Comparison of ENCODE assay signal across 1 cellular context in the genomic region with DNA sequence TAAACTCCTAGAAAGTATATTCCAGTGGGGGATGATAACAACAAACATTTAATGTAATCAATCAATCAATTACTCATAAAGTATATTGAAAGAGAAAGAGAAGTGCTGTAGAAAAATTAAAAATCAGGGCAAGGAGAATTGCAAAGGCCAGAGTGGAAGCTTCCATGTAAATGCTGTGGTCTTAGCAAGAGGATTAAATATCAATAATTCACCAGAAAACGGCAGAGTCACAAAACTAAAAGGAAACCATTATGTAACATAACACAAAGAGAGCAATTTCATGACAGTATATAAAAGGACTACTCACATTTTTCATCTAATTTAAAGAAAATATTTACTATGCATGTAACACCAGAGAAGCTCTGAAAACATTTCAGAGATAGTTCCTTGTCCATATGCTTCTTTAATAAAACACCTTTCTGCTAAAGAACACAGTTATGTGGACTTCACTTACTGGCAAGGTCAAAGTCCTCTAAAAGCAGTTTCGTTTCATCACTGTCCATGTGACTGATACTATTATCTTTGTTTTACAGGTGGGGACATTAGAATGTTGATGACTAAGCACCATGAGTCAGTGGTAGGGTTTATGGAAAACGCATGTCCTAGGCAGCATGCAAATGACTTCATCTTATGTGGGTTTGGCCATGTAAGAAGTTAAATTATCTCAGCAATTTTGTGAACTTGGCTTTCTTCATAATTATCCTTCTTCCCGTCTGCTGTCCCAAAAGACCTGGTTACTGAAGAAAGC.
TF ChIP-seq lines count a peak whose summit lies in the region.

No MANE protein-coding gene starts in this region.

TF ChIP-seq in K562, 482 proteins besides CTCF, POLR2A, EP300 and RAD21 (continued from another document and continues in another):
- TF ChIP-seq, protein P1, sequence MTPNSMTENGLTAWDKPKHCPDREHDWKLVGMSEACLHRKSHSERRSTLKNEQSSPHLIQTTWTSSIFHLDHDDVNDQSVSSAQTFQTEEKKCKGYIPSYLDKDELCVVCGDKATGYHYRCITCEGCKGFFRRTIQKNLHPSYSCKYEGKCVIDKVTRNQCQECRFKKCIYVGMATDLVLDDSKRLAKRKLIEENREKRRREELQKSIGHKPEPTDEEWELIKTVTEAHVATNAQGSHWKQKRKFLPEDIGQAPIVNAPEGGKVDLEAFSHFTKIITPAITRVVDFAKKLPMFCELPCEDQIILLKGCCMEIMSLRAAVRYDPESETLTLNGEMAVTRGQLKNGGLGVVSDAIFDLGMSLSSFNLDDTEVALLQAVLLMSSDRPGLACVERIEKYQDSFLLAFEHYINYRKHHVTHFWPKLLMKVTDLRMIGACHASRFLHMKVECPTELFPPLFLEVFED (CRISPR knock-in tag; conservative IDR thresholded peaks at IDR 0.05), result no peak
- TF ChIP-seq ZNF165 (CRISPR knock-in tag; IDR thresholded peaks at IDR 0.05; ENCODE audit: borderline replicate concordance) (no peak), MEF2D (tag; conservative IDR thresholded peaks at IDR 0.05; ENCODE audit: low read depth) (no peak), FOXK1 (CRISPR knock-in tag; IDR thresholded peaks at IDR 0.05; ENCODE audit: borderline replicate concordance) (no peak), RBM17 (IDR thresholded peaks at IDR 0.05; ENCODE audit: borderline replicate concordance, low read depth, low read length) (no peak), SMARCE1 (IDR thresholded peaks at IDR 0.05) (peak; percentile 87), E2F3 (CRISPR knock-in tag; IDR thresholded peaks at IDR 0.05) (no peak), ZNF707 (CRISPR knock-in tag; conservative IDR thresholded peaks at IDR 0.05) (no peak), ZNF778 (CRISPR knock-in tag; IDR thresholded peaks at IDR 0.05) (no peak), SMARCC2 (IDR thresholded peaks at IDR 0.05; ENCODE audit: low read depth) (peak; percentile 73), ZNF212 (CRISPR knock-in tag; IDR thresholded peaks at IDR 0.05) (no peak), ZNF561 (CRISPR knock-in tag; conservative IDR thresholded peaks at IDR 0.05) (no peak), TAF7 (tag; IDR thresholded peaks at IDR 0.05) (no peak), CTBP1 (IDR thresholded peaks at IDR 0.05; ENCODE audit: borderline replicate concordance) (peak; percentile 27; the same call in 1 of the 2 replicates), DACH1 (IDR thresholded peaks at IDR 0.05; ENCODE audit: partially characterized antibody) (peak; percentile 55), RFX5 (IDR thresholded peaks at IDR 0.05; ENCODE audit: low read depth, low read length) (no peak), BRF1 (IDR thresholded peaks at IDR 0.05; ENCODE audit: borderline replicate concordance, extremely low read depth, insufficient read length) (no peak), NCOA1 (IDR thresholded peaks at IDR 0.05; ENCODE audit: low read depth) (peak; percentile 63; the same call in 1 of the 2 replicates), KHSRP (IDR thresholded peaks at IDR 0.05) (no peak), ZNF3 (CRISPR knock-in tag; IDR thresholded peaks at IDR 0.05) (no peak), KDM1A (IDR thresholded peaks at IDR 0.05) (no peak; a peak in 1 of 4 replicates), ZZZ3 (IDR thresholded peaks at IDR 0.05) (no peak), MTF1 (CRISPR knock-in tag; IDR thresholded peaks at IDR 0.05; ENCODE audit: borderline replicate concordance) (no peak), COPS2 (conservative IDR thresholded peaks at IDR 0.05) (no peak), ZNF75A (CRISPR knock-in tag; IDR thresholded peaks at IDR 0.05) (no peak), NR3C1 (CRISPR knock-in tag; IDR thresholded peaks at IDR 0.05) (no peak), PML (IDR thresholded peaks at IDR 0.05; ENCODE audit: low read length) (no peak), NFIC (IDR thresholded peaks at IDR 0.05) (no peak), FOXA1 (IDR thresholded peaks at IDR 0.05; ENCODE audit: borderline replicate concordance) (no peak), PHF21A (IDR thresholded peaks at IDR 0.05; ENCODE audit: borderline replicate concordance, low read depth) (no peak), HMGN3 (IDR thresholded peaks at IDR 0.05; ENCODE audit: borderline replicate concordance, extremely low read depth, insufficient read length, low read depth, low read length) (no peak), MTA2 (IDR thresholded peaks at IDR 0.05; ENCODE audit: low read depth) (peak; percentile 76), POLR2AphosphoS5 (IDR thresholded peaks at IDR 0.05; ENCODE audit: control insufficient read depth, insufficient read depth, low read depth, low read length) (0 out of 2 replicates have a peak, but pooled peaks have one; percentile 36), STAG1 (CRISPR knock-in tag; IDR thresholded peaks at IDR 0.05; ENCODE audit: borderline replicate concordance) (no peak), SIN3B (IDR thresholded peaks at IDR 0.05; ENCODE audit: low read depth) (no peak), ZNF23 (CRISPR knock-in tag; IDR thresholded peaks at IDR 0.05) (no peak), SNIP1 (IDR thresholded peaks at IDR 0.05; ENCODE audit: low read depth) (no peak), ILF3 (IDR thresholded peaks at IDR 0.05; ENCODE audit: borderline replicate concordance) (no peak), GATAD2B (IDR thresholded peaks at IDR 0.05; ENCODE audit: borderline replicate concordance) (no peak), RCOR1 (IDR thresholded peaks at IDR 0.05; ENCODE audit: borderline replicate concordance in 1 of 2, low read depth in 2 of 2, low read length in 2 of 2) (peak in 1 of 2 experiments; percentile 58; a peak in 1 of 4 replicates)
- TF ChIP-seq, protein P2, sequence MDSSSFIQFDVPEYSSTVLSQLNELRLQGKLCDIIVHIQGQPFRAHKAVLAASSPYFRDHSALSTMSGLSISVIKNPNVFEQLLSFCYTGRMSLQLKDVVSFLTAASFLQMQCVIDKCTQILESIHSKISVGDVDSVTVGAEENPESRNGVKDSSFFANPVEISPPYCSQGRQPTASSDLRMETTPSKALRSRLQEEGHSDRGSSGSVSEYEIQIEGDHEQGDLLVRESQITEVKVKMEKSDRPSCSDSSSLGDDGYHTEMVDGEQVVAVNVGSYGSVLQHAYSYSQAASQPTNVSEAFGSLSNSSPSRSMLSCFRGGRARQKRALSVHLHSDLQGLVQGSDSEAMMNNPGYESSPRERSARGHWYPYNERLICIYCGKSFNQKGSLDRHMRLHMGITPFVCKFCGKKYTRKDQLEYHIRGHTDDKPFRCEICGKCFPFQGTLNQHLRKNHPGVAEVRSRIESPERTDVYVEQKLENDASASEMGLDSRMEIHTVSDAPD (CRISPR knock-in tag; IDR thresholded peaks at IDR 0.05), result no peak
- TF ChIP-seq, protein P3, sequence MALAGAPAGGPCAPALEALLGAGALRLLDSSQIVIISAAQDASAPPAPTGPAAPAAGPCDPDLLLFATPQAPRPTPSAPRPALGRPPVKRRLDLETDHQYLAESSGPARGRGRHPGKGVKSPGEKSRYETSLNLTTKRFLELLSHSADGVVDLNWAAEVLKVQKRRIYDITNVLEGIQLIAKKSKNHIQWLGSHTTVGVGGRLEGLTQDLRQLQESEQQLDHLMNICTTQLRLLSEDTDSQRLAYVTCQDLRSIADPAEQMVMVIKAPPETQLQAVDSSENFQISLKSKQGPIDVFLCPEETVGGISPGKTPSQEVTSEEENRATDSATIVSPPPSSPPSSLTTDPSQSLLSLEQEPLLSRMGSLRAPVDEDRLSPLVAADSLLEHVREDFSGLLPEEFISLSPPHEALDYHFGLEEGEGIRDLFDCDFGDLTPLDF (CRISPR knock-in tag; IDR thresholded peaks at IDR 0.05), result no peak
- TF ChIP-seq, protein P4, sequence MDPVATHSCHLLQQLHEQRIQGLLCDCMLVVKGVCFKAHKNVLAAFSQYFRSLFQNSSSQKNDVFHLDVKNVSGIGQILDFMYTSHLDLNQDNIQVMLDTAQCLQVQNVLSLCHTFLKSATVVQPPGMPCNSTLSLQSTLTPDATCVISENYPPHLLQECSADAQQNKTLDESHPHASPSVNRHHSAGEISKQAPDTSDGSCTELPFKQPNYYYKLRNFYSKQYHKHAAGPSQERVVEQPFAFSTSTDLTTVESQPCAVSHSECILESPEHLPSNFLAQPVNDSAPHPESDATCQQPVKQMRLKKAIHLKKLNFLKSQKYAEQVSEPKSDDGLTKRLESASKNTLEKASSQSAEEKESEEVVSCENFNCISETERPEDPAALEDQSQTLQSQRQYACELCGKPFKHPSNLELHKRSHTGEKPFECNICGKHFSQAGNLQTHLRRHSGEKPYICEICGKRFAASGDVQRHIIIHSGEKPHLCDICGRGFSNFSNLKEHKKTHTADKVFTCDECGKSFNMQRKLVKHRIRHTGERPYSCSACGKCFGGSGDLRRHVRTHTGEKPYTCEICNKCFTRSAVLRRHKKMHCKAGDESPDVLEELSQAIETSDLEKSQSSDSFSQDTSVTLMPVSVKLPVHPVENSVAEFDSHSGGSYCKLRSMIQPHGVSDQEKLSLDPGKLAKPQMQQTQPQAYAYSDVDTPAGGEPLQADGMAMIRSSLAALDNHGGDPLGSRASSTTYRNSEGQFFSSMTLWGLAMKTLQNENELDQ (CRISPR knock-in tag; IDR thresholded peaks at IDR 0.05; ENCODE audit: borderline replicate concordance), result no peak
- TF ChIP-seq, protein P5, sequence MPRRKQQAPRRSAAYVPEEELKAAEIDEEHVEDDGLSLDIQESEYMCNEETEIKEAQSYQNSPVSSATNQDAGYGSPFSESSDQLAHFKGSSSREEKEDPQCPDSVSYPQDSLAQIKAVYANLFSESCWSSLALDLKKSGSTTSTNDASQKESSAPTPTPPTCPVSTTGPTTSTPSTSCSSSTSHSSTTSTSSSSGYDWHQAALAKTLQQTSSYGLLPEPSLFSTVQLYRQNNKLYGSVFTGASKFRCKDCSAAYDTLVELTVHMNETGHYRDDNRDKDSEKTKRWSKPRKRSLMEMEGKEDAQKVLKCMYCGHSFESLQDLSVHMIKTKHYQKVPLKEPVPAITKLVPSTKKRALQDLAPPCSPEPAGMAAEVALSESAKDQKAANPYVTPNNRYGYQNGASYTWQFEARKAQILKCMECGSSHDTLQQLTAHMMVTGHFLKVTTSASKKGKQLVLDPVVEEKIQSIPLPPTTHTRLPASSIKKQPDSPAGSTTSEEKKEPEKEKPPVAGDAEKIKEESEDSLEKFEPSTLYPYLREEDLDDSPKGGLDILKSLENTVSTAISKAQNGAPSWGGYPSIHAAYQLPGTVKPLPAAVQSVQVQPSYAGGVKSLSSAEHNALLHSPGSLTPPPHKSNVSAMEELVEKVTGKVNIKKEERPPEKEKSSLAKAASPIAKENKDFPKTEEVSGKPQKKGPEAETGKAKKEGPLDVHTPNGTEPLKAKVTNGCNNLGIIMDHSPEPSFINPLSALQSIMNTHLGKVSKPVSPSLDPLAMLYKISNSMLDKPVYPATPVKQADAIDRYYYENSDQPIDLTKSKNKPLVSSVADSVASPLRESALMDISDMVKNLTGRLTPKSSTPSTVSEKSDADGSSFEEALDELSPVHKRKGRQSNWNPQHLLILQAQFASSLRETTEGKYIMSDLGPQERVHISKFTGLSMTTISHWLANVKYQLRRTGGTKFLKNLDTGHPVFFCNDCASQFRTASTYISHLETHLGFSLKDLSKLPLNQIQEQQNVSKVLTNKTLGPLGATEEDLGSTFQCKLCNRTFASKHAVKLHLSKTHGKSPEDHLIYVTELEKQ (CRISPR knock-in tag; IDR thresholded peaks at IDR 0.05), result no peak
- TF ChIP-seq, protein P6, sequence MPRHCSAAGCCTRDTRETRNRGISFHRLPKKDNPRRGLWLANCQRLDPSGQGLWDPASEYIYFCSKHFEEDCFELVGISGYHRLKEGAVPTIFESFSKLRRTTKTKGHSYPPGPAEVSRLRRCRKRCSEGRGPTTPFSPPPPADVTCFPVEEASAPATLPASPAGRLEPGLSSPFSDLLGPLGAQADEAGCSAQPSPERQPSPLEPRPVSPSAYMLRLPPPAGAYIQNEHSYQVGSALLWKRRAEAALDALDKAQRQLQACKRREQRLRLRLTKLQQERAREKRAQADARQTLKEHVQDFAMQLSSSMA (CRISPR knock-in tag; IDR thresholded peaks at IDR 0.05), result no peak
- TF ChIP-seq, protein P7, sequence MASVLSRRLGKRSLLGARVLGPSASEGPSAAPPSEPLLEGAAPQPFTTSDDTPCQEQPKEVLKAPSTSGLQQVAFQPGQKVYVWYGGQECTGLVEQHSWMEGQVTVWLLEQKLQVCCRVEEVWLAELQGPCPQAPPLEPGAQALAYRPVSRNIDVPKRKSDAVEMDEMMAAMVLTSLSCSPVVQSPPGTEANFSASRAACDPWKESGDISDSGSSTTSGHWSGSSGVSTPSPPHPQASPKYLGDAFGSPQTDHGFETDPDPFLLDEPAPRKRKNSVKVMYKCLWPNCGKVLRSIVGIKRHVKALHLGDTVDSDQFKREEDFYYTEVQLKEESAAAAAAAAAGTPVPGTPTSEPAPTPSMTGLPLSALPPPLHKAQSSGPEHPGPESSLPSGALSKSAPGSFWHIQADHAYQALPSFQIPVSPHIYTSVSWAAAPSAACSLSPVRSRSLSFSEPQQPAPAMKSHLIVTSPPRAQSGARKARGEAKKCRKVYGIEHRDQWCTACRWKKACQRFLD (CRISPR knock-in tag; IDR thresholded peaks at IDR 0.05), result no peak; the same call in 1 of the 2 replicates
- TF ChIP-seq, protein P8, sequence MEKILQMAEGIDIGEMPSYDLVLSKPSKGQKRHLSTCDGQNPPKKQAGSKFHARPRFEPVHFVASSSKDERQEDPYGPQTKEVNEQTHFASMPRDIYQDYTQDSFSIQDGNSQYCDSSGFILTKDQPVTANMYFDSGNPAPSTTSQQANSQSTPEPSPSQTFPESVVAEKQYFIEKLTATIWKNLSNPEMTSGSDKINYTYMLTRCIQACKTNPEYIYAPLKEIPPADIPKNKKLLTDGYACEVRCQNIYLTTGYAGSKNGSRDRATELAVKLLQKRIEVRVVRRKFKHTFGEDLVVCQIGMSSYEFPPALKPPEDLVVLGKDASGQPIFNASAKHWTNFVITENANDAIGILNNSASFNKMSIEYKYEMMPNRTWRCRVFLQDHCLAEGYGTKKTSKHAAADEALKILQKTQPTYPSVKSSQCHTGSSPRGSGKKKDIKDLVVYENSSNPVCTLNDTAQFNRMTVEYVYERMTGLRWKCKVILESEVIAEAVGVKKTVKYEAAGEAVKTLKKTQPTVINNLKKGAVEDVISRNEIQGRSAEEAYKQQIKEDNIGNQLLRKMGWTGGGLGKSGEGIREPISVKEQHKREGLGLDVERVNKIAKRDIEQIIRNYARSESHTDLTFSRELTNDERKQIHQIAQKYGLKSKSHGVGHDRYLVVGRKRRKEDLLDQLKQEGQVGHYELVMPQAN (IDR thresholded peaks at IDR 0.05; ENCODE audit: borderline replicate concordance), result no peak
- TF ChIP-seq, protein P9, sequence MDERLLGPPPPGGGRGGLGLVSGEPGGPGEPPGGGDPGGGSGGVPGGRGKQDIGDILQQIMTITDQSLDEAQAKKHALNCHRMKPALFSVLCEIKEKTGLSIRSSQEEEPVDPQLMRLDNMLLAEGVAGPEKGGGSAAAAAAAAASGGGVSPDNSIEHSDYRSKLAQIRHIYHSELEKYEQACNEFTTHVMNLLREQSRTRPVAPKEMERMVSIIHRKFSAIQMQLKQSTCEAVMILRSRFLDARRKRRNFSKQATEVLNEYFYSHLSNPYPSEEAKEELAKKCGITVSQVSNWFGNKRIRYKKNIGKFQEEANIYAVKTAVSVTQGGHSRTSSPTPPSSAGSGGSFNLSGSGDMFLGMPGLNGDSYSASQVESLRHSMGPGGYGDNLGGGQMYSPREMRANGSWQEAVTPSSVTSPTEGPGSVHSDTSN (CRISPR knock-in tag; IDR thresholded peaks at IDR 0.05; ENCODE audit: low read depth), result no peak
- TF ChIP-seq, protein P9 (tag; conservative IDR thresholded peaks at IDR 0.05; ENCODE audit: low read depth), result 0 out of 2 replicates have a peak, but pooled peaks have one; percentile 4
